12 cellular contexts compared by ENCODE assay signal in genomic region chr5:56152437-56152836, GRCh38.
DNase-seq lines count a peak whose midpoint lies in the region; ATAC-seq and TF ChIP-seq lines count a peak whose summit lies in the region.
"Had no signal": no experiment of that assay in that cellular context is flagged by ENCODE, and none has a peak within 500 bp of the region (broad histone marks: within the 10 kb centered on the region; RNA-seq: fewer than 3 reads in every experiment).

No MANE protein-coding gene starts in this region.

- DNase-seq in activated CD8-positive, alpha-beta memory T cell treated with anti-CD3 and anti-CD28 coated beads, Interleukin-2, amount 10 ng/mL, durations not matched to agents 7 days and 5 days, result no peak
- no peak for DNase-seq in activated CD8-positive, alpha-beta memory T cell treated with anti-CD3 and anti-CD28 coated beads, Interleukin-2, amount 50 U/mL, for 48 hours
- DNase-seq in adipocyte (ENCODE audit: low read depth) (peak; percentile 26), osteocyte (ENCODE audit: extremely low spot score, unreplicated experiment) (no peak), NCI-H1694 (lab: John Stamatoyannopoulos, UW) (no peak), MG63 (no peak)
- DNase-seq: brain microvascular endothelial cell, left colon, NCI-H1694 treated with DMSO at 0.1 percent for 48 hours, Peyer's patch had no signal

- ATAC-seq in activated CD8-positive, alpha-beta memory T cell treated with anti-CD3 and anti-CD28 coated beads, Interleukin-2, amount 10 ng/mL, durations not matched to agents 7 days and 5 days, result peak; percentile 59
- peak; percentile 36 for ATAC-seq in HG03175 (IDR thresholded peaks at IDR 0.05; ENCODE audit: unreplicated experiment)
- no peak for ATAC-seq in stimulated activated memory B cell treated with anti-CD40 and anti-IgM and Interleukin-4, amounts not matched to agents 10 μg/mL and 1 μg/mL and 100 μg/mL, for 72 hours
- ATAC-seq: left colon had no signal

- H3K27me3 ChIP-seq in adipocyte (replicated peaks; ENCODE audit: control insufficient read depth, insufficient read depth, low read length), result no peaks in the 10 kb centered on the region
- no peaks in the 10 kb centered on the region for H3K27me3 ChIP-seq in MG63
- H3K27me3 ChIP-seq: brain microvascular endothelial cell, Peyer's patch had no signal

- CTCF ChIA-PET in activated CD8-positive, alpha-beta memory T cell treated with anti-CD3 and anti-CD28 coated beads, Interleukin-2, amount 10 ng/mL, durations not matched to agents 7 days and 5 days (lab: Charles Lee), result no interaction called here

- no peaks in the 10 kb centered on the region for H3K9me3 Mint-ChIP-seq in activated CD8-positive, alpha-beta memory T cell treated with anti-CD3 and anti-CD28 coated beads, Interleukin-2, amount 10 ng/mL, durations not matched to agents 7 days and 5 days (ENCODE audit: low read depth)
- no peaks in the 10 kb centered on the region for H3K9me3 Mint-ChIP-seq in osteocyte (ENCODE audit: unreplicated experiment)
- H3K9me3 Mint-ChIP-seq in stimulated activated memory B cell treated with anti-CD40 and anti-IgM and Interleukin-4, amounts not matched to agents 10 μg/mL and 1 μg/mL and 100 μg/mL, for 72 hours, result no peaks in the 10 kb centered on the region

- no peak overlapping the region for H3K4me3 ChIP-seq in adipocyte (ENCODE audit: low read length)
- no peak overlapping the region for H3K4me3 ChIP-seq in MG63
- H3K4me3 ChIP-seq: Peyer's patch had no signal

- H3K9me3 ChIP-seq in adipocyte (ENCODE audit: control insufficient read depth, low read length) (no peaks in the 10 kb centered on the region), MG63 (no peaks in the 10 kb centered on the region)
- H3K9me3 ChIP-seq: Peyer's patch had no signal

- peak overlapping the region; percentile 81 for H3K27ac Mint-ChIP-seq in activated CD8-positive, alpha-beta memory T cell treated with anti-CD3 and anti-CD28 coated beads, Interleukin-2, amount 10 ng/mL, durations not matched to agents 7 days and 5 days
- peak overlapping the region; percentile 19 for H3K27ac Mint-ChIP-seq in osteocyte (ENCODE audit: unreplicated experiment)
- no peak overlapping the region for H3K27ac Mint-ChIP-seq in stimulated activated memory B cell treated with anti-CD40 and anti-IgM and Interleukin-4, amounts not matched to agents 10 μg/mL and 1 μg/mL and 100 μg/mL, for 72 hours

- H3K4me1 Mint-ChIP-seq in activated CD8-positive, alpha-beta memory T cell treated with anti-CD3 and anti-CD28 coated beads, Interleukin-2, amount 10 ng/mL, durations not matched to agents 7 days and 5 days, result peaks cover 59% of the 10 kb centered on the region
- peaks cover 25% of the 10 kb centered on the region for H3K4me1 Mint-ChIP-seq in osteocyte (ENCODE audit: unreplicated experiment)
- H3K4me1 Mint-ChIP-seq in stimulated activated memory B cell treated with anti-CD40 and anti-IgM and Interleukin-4, amounts not matched to agents 10 μg/mL and 1 μg/mL and 100 μg/mL, for 72 hours, result peaks cover 23% of the 10 kb centered on the region

- H3K27me3 Mint-ChIP-seq in activated CD8-positive, alpha-beta memory T cell treated with anti-CD3 and anti-CD28 coated beads, Interleukin-2, amount 10 ng/mL, durations not matched to agents 7 days and 5 days, result peaks cover 3% of the 10 kb centered on the region
- no peaks in the 10 kb centered on the region for H3K27me3 Mint-ChIP-seq in osteocyte (ENCODE audit: unreplicated experiment)
- H3K27me3 Mint-ChIP-seq in stimulated activated memory B cell treated with anti-CD40 and anti-IgM and Interleukin-4, amounts not matched to agents 10 μg/mL and 1 μg/mL and 100 μg/mL, for 72 hours, result no peaks in the 10 kb centered on the region

- TF ChIP-seq CTCF in osteocyte (IDR thresholded peaks at IDR 0.05), result no peak

- H3K36me3 ChIP-seq in adipocyte (ENCODE audit: control insufficient read depth, insufficient read depth, low read length, severe bottlenecking) (no peaks in the 10 kb centered on the region), MG63 (no peaks in the 10 kb centered on the region)
- H3K36me3 ChIP-seq: brain microvascular endothelial cell, Peyer's patch had no signal

- peaks cover 9% of the 10 kb centered on the region for H3K4me1 ChIP-seq in adipocyte (ENCODE audit: control insufficient read depth, insufficient read depth, low read length)
- H3K4me1 ChIP-seq: Peyer's patch had no signal

- H3K36me3 Mint-ChIP-seq in activated CD8-positive, alpha-beta memory T cell treated with anti-CD3 and anti-CD28 coated beads, Interleukin-2, amount 10 ng/mL, durations not matched to agents 7 days and 5 days, result peaks cover 5% of the 10 kb centered on the region
- no peaks in the 10 kb centered on the region for H3K36me3 Mint-ChIP-seq in osteocyte (ENCODE audit: unreplicated experiment)
- no peaks in the 10 kb centered on the region for H3K36me3 Mint-ChIP-seq in stimulated activated memory B cell treated with anti-CD40 and anti-IgM and Interleukin-4, amounts not matched to agents 10 μg/mL and 1 μg/mL and 100 μg/mL, for 72 hours

- peak overlapping the region; percentile 42 for H3K4me3 Mint-ChIP-seq in activated CD8-positive, alpha-beta memory T cell treated with anti-CD3 and anti-CD28 coated beads, Interleukin-2, amount 10 ng/mL, durations not matched to agents 7 days and 5 days
- no peak overlapping the region for H3K4me3 Mint-ChIP-seq in osteocyte (ENCODE audit: unreplicated experiment)
- H3K4me3 Mint-ChIP-seq in stimulated activated memory B cell treated with anti-CD40 and anti-IgM and Interleukin-4, amounts not matched to agents 10 μg/mL and 1 μg/mL and 100 μg/mL, for 72 hours, result no peak overlapping the region

- no peak overlapping the region for H3K9ac ChIP-seq in adipocyte (ENCODE audit: low read length)
